In genomic region chr3:47314056-47314764, GRCh38 we compare ENCODE assay signal across 1 cellular context.
TF ChIP-seq lines count a peak whose summit lies in the region.

No MANE protein-coding gene starts in this region.

TF ChIP-seq in GM23338, 12 proteins besides CTCF, POLR2A, EP300 and RAD21:
- TF ChIP-seq ZNF462 (CRISPR knock-in tag; IDR thresholded peaks at IDR 0.05): no peak
- TF ChIP-seq POLR2AphosphoS5 (IDR thresholded peaks at IDR 0.05; ENCODE audit: low read depth): no peak
- no peak for TF ChIP-seq ETS1 (IDR thresholded peaks at IDR 0.05)
- TF ChIP-seq EZH2phosphoT487 (IDR thresholded peaks at IDR 0.05; ENCODE audit: unreplicated experiment): no peak
- no peak for TF ChIP-seq ZNF331 (CRISPR knock-in tag; IDR thresholded peaks at IDR 0.05; ENCODE audit: low read depth)
